2 cellular contexts compared by ENCODE assay signal in genomic region chr1:36083219-36083618, GRCh38.
TF ChIP-seq lines count a peak whose summit lies in the region.

No MANE protein-coding gene starts in this region.

TF ChIP-seq in SK-N-SH, 30 proteins besides CTCF, POLR2A, EP300 and RAD21 (continued from another document):
- TF ChIP-seq FOXJ3 (CRISPR knock-in tag; IDR thresholded peaks at IDR 0.05) (no peak), FOXM1 (IDR thresholded peaks at IDR 0.05; ENCODE audit: low read depth) (no peak), USF2 (IDR thresholded peaks at IDR 0.05; ENCODE audit: borderline replicate concordance, low read depth, low read length) (no peak), GATA2 (CRISPR knock-in tag; IDR thresholded peaks at IDR 0.05) (no peak), FOSL2 (IDR thresholded peaks at IDR 0.05; ENCODE audit: borderline replicate concordance, low read depth) (no peak), PBX3 (IDR thresholded peaks at IDR 0.05) (no peak), NRF1 (IDR thresholded peaks at IDR 0.05; ENCODE audit: low read depth, low read length) (no peak), NFIC (IDR thresholded peaks at IDR 0.05; ENCODE audit: borderline replicate concordance) (no peak), EZH2phosphoT487 (IDR thresholded peaks at IDR 0.05; ENCODE audit: borderline replicate concordance, low read depth) (no peak), CHD2 (IDR thresholded peaks at IDR 0.05; ENCODE audit: low read length, partially characterized antibody) (no peak), TEAD4 (IDR thresholded peaks at IDR 0.05; ENCODE audit: borderline replicate concordance, insufficient read depth) (no peak), SMC3 (IDR thresholded peaks at IDR 0.05; ENCODE audit: low read depth, low read length) (no peak), POLR2AphosphoS5 (IDR thresholded peaks at IDR 0.05; ENCODE audit: low read depth, low read length) (no peak), SIN3A (IDR thresholded peaks at IDR 0.05; ENCODE audit: borderline replicate concordance, low read depth, low read length) (no peak)

TF ChIP-seq in SK-N-SH treated with all-trans-retinoic acid at 6 μM for 48 hours, 23 proteins besides CTCF, POLR2A, EP300 and RAD21 (continued from another document):
- no peak for TF ChIP-seq TSHZ2 (CRISPR knock-in tag; IDR thresholded peaks at IDR 0.05)
- TF ChIP-seq CSDC2 (CRISPR knock-in tag; IDR thresholded peaks at IDR 0.05): no peak
- TF ChIP-seq TOX (CRISPR knock-in tag; IDR thresholded peaks at IDR 0.05; ENCODE audit: borderline replicate concordance): no peak
- no peak for TF ChIP-seq ARNTL (CRISPR knock-in tag; IDR thresholded peaks at IDR 0.05; ENCODE audit: borderline replicate concordance, low read depth)
- no peak for TF ChIP-seq ZC3H10 (CRISPR knock-in tag; IDR thresholded peaks at IDR 0.05)
TF ChIP-seq in SK-N-SH treated with all-trans-retinoic acid at 6 μM for 48 hours: peak in this region for 0.
